ENCODE assay signal across 1 cellular context in the genomic region with DNA sequence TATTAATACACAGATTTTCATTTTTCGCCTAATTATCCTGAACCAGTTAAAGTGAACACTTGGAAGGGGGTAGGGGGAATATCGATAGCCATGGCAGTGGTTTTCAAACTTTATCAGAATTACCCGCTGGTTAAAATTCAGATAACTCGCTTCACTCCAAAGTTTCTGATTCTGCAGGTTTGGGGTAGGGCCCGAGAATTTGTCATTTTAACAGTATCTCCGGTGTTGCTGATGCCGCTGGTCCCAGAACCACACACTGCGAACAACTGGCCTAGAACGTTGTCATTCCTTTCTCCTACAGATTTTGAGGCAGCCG.
TF ChIP-seq lines count a peak whose summit lies in the region.

No MANE protein-coding gene starts in this region.

TF ChIP-seq in HCT116, 20 proteins besides CTCF, POLR2A, EP300 and RAD21 (continued from another document):
- TF ChIP-seq EGR1 (IDR thresholded peaks at IDR 0.05; ENCODE audit: low read depth) (0 out of 2 replicates have a peak, but pooled peaks have one; percentile 8), SRF (IDR thresholded peaks at IDR 0.05; ENCODE audit: low read depth) (no peak)
- TF ChIP-seq, protein P1, sequence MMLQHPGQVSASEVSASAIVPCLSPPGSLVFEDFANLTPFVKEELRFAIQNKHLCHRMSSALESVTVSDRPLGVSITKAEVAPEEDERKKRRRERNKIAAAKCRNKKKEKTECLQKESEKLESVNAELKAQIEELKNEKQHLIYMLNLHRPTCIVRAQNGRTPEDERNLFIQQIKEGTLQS (IDR thresholded peaks at IDR 0.05): no peak
